Comparison of ENCODE assay signal across 8 cellular contexts in genomic region chr15:51726302-51727073, GRCh38. TPM values are rescaled to one million over a fixed set of nuclear protein-coding genes. Genes with fewer than 3 reads are reported as not detected.
DNase-seq lines count a peak whose midpoint lies in the region; ATAC-seq, FAIRE-seq and TF ChIP-seq lines count a peak whose summit lies in the region.

No MANE protein-coding gene starts in this region.

- no peak overlapping the region for H3K27ac ChIP-seq in keratinocyte (ENCODE audit: control insufficient read depth, insufficient read depth, low read length)
- peak overlapping the region in 3 of 5 donors; percentile 21 to 47 (median 40) for H3K27ac ChIP-seq in stomach

- no peak overlapping the region for H3K9ac ChIP-seq in keratinocyte (ENCODE audit: control insufficient read depth, extremely low read depth, insufficient read depth, low read length)

- H3K4me1 ChIP-seq in keratinocyte (ENCODE audit: control insufficient read depth, extremely low read depth, insufficient read depth, low read length): peaks cover 25% of the 10 kb centered on the region
- H3K4me1 ChIP-seq in stomach: peaks cover 11 to 52% (median 34%) of the 10 kb centered on the region in 4 donors

- no peaks in the 10 kb centered on the region for H4K20me1 ChIP-seq in keratinocyte (ENCODE audit: control insufficient read depth, extremely low read depth, insufficient read depth, low read length)

- H2AFZ ChIP-seq in keratinocyte (ENCODE audit: control insufficient read depth, low read length): no peak overlapping the region

- ATAC-seq in GM18508 (IDR thresholded peaks at IDR 0.05; ENCODE audit: insufficient read depth, unreplicated experiment) (peak; percentile 76), HG02943 (IDR thresholded peaks at IDR 0.05; ENCODE audit: low read depth, unreplicated experiment) (peak; percentile 71)

- TF ChIP-seq EP300 in stomach (IDR thresholded peaks at IDR 0.05): no peak

- H3K79me2 ChIP-seq in keratinocyte (ENCODE audit: control insufficient read depth, insufficient read depth, low read length): peaks cover 2% of the 10 kb centered on the region

- intact Hi-C loops in stomach (cut with DNase I; ENCODE audit: low total_unique reads): no loop called here

- 30 to 39% (median 35%) methylated on average over 5 of the region's 5 CpGs for WGBS in stomach, 5 donors

- dilution Hi-C loops in keratinocyte (cut with MboI; ENCODE audit: extremely low pct_ligation_motif_present, low sequenced_read_pairs): no loop called here

- in situ Hi-C loops in astrocyte of the cerebellum (cut with HindIII; ENCODE audit: low sequenced_read_pairs): no loop called here

- no peak for TF ChIP-seq CTCF in astrocyte of the cerebellum (IDR thresholded peaks at IDR 0.05; ENCODE audit: low read depth, low read length, missing control alignments)
- TF ChIP-seq CTCF in keratinocyte (optimal IDR thresholded peaks at IDR 0.05 in 1 of 3, IDR thresholded peaks at IDR 0.05 in 1 of 3, conservative IDR thresholded peaks at IDR 0.05 in 1 of 3; ENCODE audit: extremely low read depth in 1 of 3, insufficient read depth in 2 of 3, low read length in 3 of 3): no peak
- no peak for TF ChIP-seq CTCF in stomach (IDR thresholded peaks at IDR 0.05)

- no peak overlapping the region for H3K4me3 ChIP-seq in astrocyte of the cerebellum (ENCODE audit: low read depth, low read length)
- H3K4me3 ChIP-seq in keratinocyte (ENCODE audit: control insufficient read depth in 2 of 3, extremely low read depth in 1 of 3, insufficient read depth in 2 of 3, low read depth in 1 of 3, low read length in 3 of 3): no peak overlapping the region
- no peak overlapping the region for H3K4me3 ChIP-seq in stomach

- H3K36me3 ChIP-seq in keratinocyte (ENCODE audit: control insufficient read depth in 2 of 2, extremely low read depth in 1 of 2, insufficient read depth in 2 of 2, low read length in 2 of 2) (no peaks in the 10 kb centered on the region), stomach (peaks cover 0 to 8% (median 0%) of the 10 kb centered on the region in 4 donors)

- no peak for TF ChIP-seq POLR2A in stomach (IDR thresholded peaks at IDR 0.05)

- peak; percentile 94 for FAIRE-seq in keratinocyte (lab: Jason Lieb, UNC)

- peak overlapping the region; percentile 42 for H3K4me2 ChIP-seq in keratinocyte (ENCODE audit: control insufficient read depth, extremely low read depth, insufficient read depth, low read depth, low read length)

- H3K9me1 ChIP-seq in keratinocyte (ENCODE audit: control insufficient read depth, extremely low read depth, insufficient read depth, low read length): peaks cover 3% of the 10 kb centered on the region

- peak; percentile 90 for DNase-seq in AG08396 (ENCODE audit: low spot score)
- peak; percentile 87 for DNase-seq in NCI-H345 (lab: John Stamatoyannopoulos, UW)
- DNase-seq in astrocyte of the cerebellum (ENCODE audit: low read depth): peak; percentile 37
- peak; percentile 48 for DNase-seq in keratinocyte (ENCODE audit: low read depth, low spot score)
- no peak for DNase-seq in stomach
- DNase-seq in NCI-H1092 treated with DMSO at 0.1 percent for 48 hours (lab: John Stamatoyannopoulos, UW): no peak

- H3K9me3 ChIP-seq in keratinocyte (ENCODE audit: control insufficient read depth, low read depth, low read length) (no peaks in the 10 kb centered on the region), stomach (no peaks in the 10 kb centered on the region)

- H3K27me3 ChIP-seq in keratinocyte (ENCODE audit: control insufficient read depth, extremely low read depth, insufficient read depth, low read length) (no peaks in the 10 kb centered on the region), stomach (no peaks in the 10 kb centered on the region)

RNA-seq across cellular contexts. Expression of gene LYSMD2, which starts 11.0 kb away (rescaled TPM):
- polyA plus RNA-seq in keratinocyte (6.4 to 12.7 TPM (median 7.4 TPM) in 3 replicates), stomach (10 to 100 TPM; 10.7 to 12.2 (median 11.7) TPM)
- polyA plus RNA-seq in keratinocyte (2011; ENCODE audit: low read depth): 3.8 TPM
- polyA plus RNA-seq in keratinocyte (2011; cell fraction: cytosol; rRNA removed): 7.5 and 15.2 TPM in 2 replicates
- 4.1 and 6.9 TPM in 2 replicates for polyA plus RNA-seq in keratinocyte (2011; cell fraction: nucleus; rRNA removed)
- 5.2 and 5.3 TPM in 2 replicates for polyA plus RNA-seq in keratinocyte (2012; ENCODE audit: low replicate concordance)
- 0.30 to 0.82 TPM (median 0.80 TPM) in 3 replicates for polyA minus RNA-seq in keratinocyte
- polyA minus RNA-seq in keratinocyte (2011; cell fraction: cytosol; rRNA and poly(A)+ RNA removed): 6.7 TPM
- 0.74 and 2.2 TPM in 2 replicates for polyA minus RNA-seq in keratinocyte (2011; cell fraction: nucleus; rRNA and poly(A)+ RNA removed)
- 10 to 100 TPM in 3 of 5 donors, 1 to 10 TPM in 1, not detected in 1; 4.8 to 24.9 (median 14.6) TPM for total RNA-seq in stomach

RNA-seq across cellular contexts. Expression of gene TMOD2, which starts 24.9 kb away (rescaled TPM):
- polyA plus RNA-seq in keratinocyte (3.1 to 5.8 TPM (median 5.2 TPM) in 3 replicates), stomach (1 to 10 TPM; 1.1 to 3.4 (median 3.2) TPM)
- 2.2 TPM for polyA plus RNA-seq in keratinocyte (2011; ENCODE audit: low read depth)
- 3.4 and 6.3 TPM in 2 replicates for polyA plus RNA-seq in keratinocyte (2011; cell fraction: cytosol; rRNA removed)
- polyA plus RNA-seq in keratinocyte (2011; cell fraction: nucleus; rRNA removed): 7.7 and 8.7 TPM in 2 replicates
- polyA plus RNA-seq in keratinocyte (2012; ENCODE audit: low replicate concordance): 2.6 and 4.0 TPM in 2 replicates
- polyA minus RNA-seq in keratinocyte: 2.1 to 7.8 TPM (median 5.9 TPM) in 3 replicates
- polyA minus RNA-seq in keratinocyte (2011; cell fraction: cytosol; rRNA and poly(A)+ RNA removed): 4.0 TPM
- 5.5 and 12.0 TPM in 2 replicates for polyA minus RNA-seq in keratinocyte (2011; cell fraction: nucleus; rRNA and poly(A)+ RNA removed)
- 10 to 100 TPM in 1 of 5 donors, 1 to 10 TPM in 3, under 1 TPM in 1; 0.87 to 19.3 (median 2.9) TPM for total RNA-seq in stomach

RNA-seq across cellular contexts. Expression of gene SCG3, which starts 45.2 kb away (rescaled TPM):
- polyA plus RNA-seq in keratinocyte (not detected in 3 replicates), stomach (under 1 TPM; 0.31 to 0.93 (median 0.88) TPM)
- polyA plus RNA-seq in keratinocyte (2011; ENCODE audit: low read depth): not detected
- 0.05 TPM in 1 of 2 replicates, not detected in the other for polyA plus RNA-seq in keratinocyte (2011; cell fraction: cytosol; rRNA removed)
- polyA plus RNA-seq in keratinocyte (2011; cell fraction: nucleus; rRNA removed): 0.04 TPM in 2 replicates
- polyA plus RNA-seq in keratinocyte (2012; ENCODE audit: low replicate concordance): not detected in 2 replicates
- not detected in 3 replicates for polyA minus RNA-seq in keratinocyte
- not detected for polyA minus RNA-seq in keratinocyte (2011; cell fraction: cytosol; rRNA and poly(A)+ RNA removed)
- polyA minus RNA-seq in keratinocyte (2011; cell fraction: nucleus; rRNA and poly(A)+ RNA removed): not detected in 2 replicates
- total RNA-seq in stomach: 1 to 10 TPM in 1 of 5 donors, under 1 TPM in 1, not detected in 3; 0.43 to 2.4 TPM

Comparison
In these comparisons a context has a peak if more than half of its experiments do, and no peak if none do; other contexts are left out.
1. DNase-seq: peak in AG08396 (single experiment), NCI-H345 (single experiment), astrocyte of the cerebellum (single experiment) and keratinocyte (single experiment); none in stomach (single experiment) and NCI-H1092 treated with DMSO at 0.1 percent for 48 hours (single experiment).